ENCODE assay signal across 12 cellular contexts in the genomic region with DNA sequence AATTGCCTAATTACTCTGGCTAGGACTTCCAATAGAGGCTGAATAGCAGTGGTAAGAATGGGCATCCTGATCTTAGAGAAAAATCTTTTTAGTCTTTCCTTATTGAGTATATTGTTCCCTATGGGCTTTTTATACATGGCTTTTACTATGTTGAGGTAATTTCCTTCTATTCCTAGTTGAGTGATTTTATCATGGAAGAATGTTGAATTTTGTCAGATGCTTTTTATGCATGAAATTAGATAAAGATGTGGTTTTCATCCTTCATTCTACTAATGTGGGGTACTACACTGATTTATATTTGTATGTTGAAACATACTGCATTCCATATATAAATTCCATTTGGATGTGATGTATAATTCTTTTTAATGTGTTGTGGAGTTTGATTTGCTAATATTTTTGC.
"Had no signal": no experiment of that assay in that cellular context is flagged by ENCODE, and none has a peak within 500 bp of the region (broad histone marks: within the 10 kb centered on the region; RNA-seq: fewer than 3 reads in every experiment).

No MANE protein-coding gene starts in this region.

- DNase-seq: foreskin keratinocyte; nephron progenitor cell; right cardiac atrium; stimulated activated CD4-positive, alpha-beta T cell treated with anti-CD3 and anti-CD28 coated beads, Interleukin-15, amount 100 ng/mL, for 24 hours; stimulated activated CD4-positive, alpha-beta T cell treated with anti-CD3 and anti-CD28 coated beads, Interleukin-4, amount 100 ng/mL, for 1 hour; stimulated activated naive CD4-positive, alpha-beta T cell treated with Interleukin-2 at 50 U/mL for 16 hours; trophoblast cell had no signal

- H3K4me3 Mint-ChIP-seq: activated T-helper 1 cell treated with anti-CD3 and anti-CD28 coated beads, Interleukin-12 subunit alpha, Interleukin-12 subunit beta, Interleukin-2, Interleukin-4 antibody, amounts not matched to agents 30 ng/mL and 10 ng/mL and 1 ng/mL, durations not matched to agents 14 hours and 24 hours and 36 hours; nephron progenitor cell had no signal

- H3K9me3 ChIP-seq: ascending aorta, prostate gland had no signal

- H3K36me3 ChIP-seq: ascending aorta, cardiac muscle cell, prostate gland had no signal

- H3K4me1 ChIP-seq: ascending aorta, foreskin keratinocyte, prostate gland had no signal

- H3K9me3 Mint-ChIP-seq: nephron progenitor cell had no signal

- H3K27ac ChIP-seq: ascending aorta, cardiac muscle cell, foreskin keratinocyte, prostate gland, skin epidermis had no signal

- H3K27ac Mint-ChIP-seq: activated T-helper 1 cell treated with anti-CD3 and anti-CD28 coated beads, Interleukin-12 subunit alpha, Interleukin-12 subunit beta, Interleukin-2, Interleukin-4 antibody, amounts not matched to agents 30 ng/mL and 10 ng/mL and 1 ng/mL, durations not matched to agents 14 hours and 24 hours and 36 hours; nephron progenitor cell had no signal

- H3K4me3 ChIP-seq: ascending aorta, cardiac muscle cell, prostate gland, skin epidermis had no signal

- H3K4me1 Mint-ChIP-seq: nephron progenitor cell had no signal
